Comparison of ENCODE assay signal across 10 cellular contexts in genomic region chr18:39523281-39523680, GRCh38.
DNase-seq lines count a peak whose midpoint lies in the region; ATAC-seq and TF ChIP-seq lines count a peak whose summit lies in the region.
"Had no signal": no experiment of that assay in that cellular context is flagged by ENCODE, and none has a peak within 500 bp of the region (broad histone marks: within the 10 kb centered on the region; RNA-seq: fewer than 3 reads in every experiment).

No MANE protein-coding gene starts in this region.

- no peak for TF ChIP-seq POLR2A in erythroblast (IDR thresholded peaks at IDR 0.05; ENCODE audit: low read length)

- ATAC-seq in HG03520 (IDR thresholded peaks at IDR 0.05; ENCODE audit: unreplicated experiment) (no peak), GM21390 (IDR thresholded peaks at IDR 0.05; ENCODE audit: unreplicated experiment) (no peak)

- DNase-seq in EL (peak; percentile 65), NCI-H460 (ENCODE audit: extremely low read depth, low read depth) (peak; percentile 3), erythroblast (lab: John Stamatoyannopoulos, UW) (peak; percentile 7 to 19), myocyte (ENCODE audit: low read depth) (peak; percentile 26), NCI-H2029 (lab: John Stamatoyannopoulos, UW) (no peak)
- no peak for DNase-seq in effector CD4-positive, alpha-beta T cell
- DNase-seq: activated CD4-positive, alpha-beta memory T cell treated with anti-CD3 and anti-CD28 coated beads for 36 hours; activated effector memory CD4-positive, alpha-beta T cell treated with anti-CD3 and anti-CD28 coated beads, Interleukin-2, amount 50 U/mL, for 16 hours had no signal

Comparison
In these comparisons a context has a peak if more than half of its experiments do, and no peak if none do; other contexts are left out.
1. DNase-seq: peak in EL (single experiment), NCI-H460 (single experiment), erythroblast (2 of 2) and myocyte (single experiment); none in effector CD4-positive, alpha-beta T cell (single experiment) and NCI-H2029 (single experiment).